ENCODE assay signal across 12 cellular contexts in genomic region chr2:38097611-38098350, GRCh38. TPM values are rescaled to one million over a fixed set of nuclear protein-coding genes. Genes with fewer than 3 reads are reported as not detected.
A peak's percentile ranks its signal among the peaks of the same experiment; 100 is the strongest.
DNase-seq lines count a peak whose midpoint lies in the region; ATAC-seq and TF ChIP-seq lines count a peak whose summit lies in the region.
"Had no signal": no experiment of that assay in that cellular context is flagged by ENCODE, and none has a peak within 500 bp of the region (broad histone marks: within the 10 kb centered on the region; RNA-seq: fewer than 3 reads in every experiment).

No MANE protein-coding gene starts in this region.

- H3K4me1 Mint-ChIP-seq in chondrocyte (ENCODE audit: low read depth) = peaks cover 67% of the 10 kb centered on the region

- intact Hi-C loops in heart left ventricle (cut with DNase I) = loop anchor here in 1 of 10 donors (2.0 kb wide), 1 partner anchor 21 kb away; the partner anchor contains the start of gene CYP1B1
- intact Hi-C loops in Right ventricle myocardium inferior (cut with DNase I) = no loop called here

- H3K4me3 ChIP-seq in heart left ventricle (peak overlapping the region in 7 of 12 donors; percentile 17 to 48 (median 37)), muscle layer of duodenum (ENCODE audit: low read depth in 1 of 2, low read length in 2 of 2) (no peak overlapping the region), upper lobe of left lung (peak overlapping the region in 2 of 4 donors; percentile 17 to 35)

- peak overlapping the region; percentile 69 for H3K4me3 Mint-ChIP-seq in chondrocyte (ENCODE audit: unreplicated experiment)

- peaks cover 0 to 10% (median 0%) of the 10 kb centered on the region in 9 donors for H3K27me3 ChIP-seq in heart left ventricle
- H3K27me3 ChIP-seq in muscle layer of duodenum (ENCODE audit: low read depth, low read length) = no peaks in the 10 kb centered on the region
- H3K27me3 ChIP-seq in upper lobe of left lung = no peaks in the 10 kb centered on the region

- 33 to 49% (median 43%) methylated on average over 5 of the region's 5 CpGs for WGBS in heart left ventricle, 4 donors
- WGBS in upper lobe of left lung, 2 donors = 55 to 62% methylated on average over 5 of the region's 5 CpGs

- H3K27ac ChIP-seq in heart left ventricle (peak overlapping the region; percentile 40 to 91 (median 76)), muscle layer of duodenum (ENCODE audit: low read length) (peak overlapping the region; percentile 67), upper lobe of left lung (peak overlapping the region in 3 of 4 donors; percentile 58 to 73 (median 69))

- H3K9me3 ChIP-seq in heart left ventricle (peaks cover 0 to 4% (median 0%) of the 10 kb centered on the region in 12 donors), muscle layer of duodenum (ENCODE audit: control insufficient read depth in 1 of 2, low read length in 2 of 2) (no peaks in the 10 kb centered on the region), upper lobe of left lung (no peaks in the 10 kb centered on the region)

- TF ChIP-seq EP300 in upper lobe of left lung (IDR thresholded peaks at IDR 0.05) = no peak

- peak overlapping the region; percentile 97 for H3K27ac Mint-ChIP-seq in chondrocyte (ENCODE audit: unreplicated experiment)
- H3K27ac Mint-ChIP-seq: stimulated activated naive CD8-positive, alpha-beta T cell treated with anti-CD3 and anti-CD28 coated beads, Interleukin-15, Interleukin-2, amounts not matched to agents 100 ng/mL and 50 ng/mL, for 24 hours had no signal

- no peaks in the 10 kb centered on the region for H3K36me3 Mint-ChIP-seq in chondrocyte (ENCODE audit: low read depth)

- H3K4me1 ChIP-seq in heart left ventricle = peaks cover 0 to 70% (median 53%) of the 10 kb centered on the region in 12 donors
- H3K4me1 ChIP-seq in muscle layer of duodenum (ENCODE audit: control insufficient read depth in 1 of 2, insufficient read depth in 2 of 2, low read length in 2 of 2) = peaks cover 18% of the 10 kb centered on the region in 2 donors
- peaks cover 15 to 42% (median 28%) of the 10 kb centered on the region in 4 donors for H3K4me1 ChIP-seq in upper lobe of left lung

- ATAC-seq in heart left ventricle (no peak), Right ventricle myocardium inferior (no peak), upper lobe of left lung (ENCODE audit: low FRiP score in 2 of 2) (no peak), HG02885 (IDR thresholded peaks at IDR 0.05; ENCODE audit: poor library complexity, unreplicated experiment) (no peak), HG03039 (IDR thresholded peaks at IDR 0.05; ENCODE audit: unreplicated experiment) (no peak)

- H3K27me3 Mint-ChIP-seq in chondrocyte (ENCODE audit: low read depth) = no peaks in the 10 kb centered on the region

- TF ChIP-seq CTCF in heart left ventricle (IDR thresholded peaks at IDR 0.05) = no peak
- no peak for TF ChIP-seq CTCF in chondrocyte (IDR thresholded peaks at IDR 0.05)
- no peak for TF ChIP-seq CTCF in upper lobe of left lung (IDR thresholded peaks at IDR 0.05)

- TF ChIP-seq POLR2A in heart left ventricle (IDR thresholded peaks at IDR 0.05) (no peak), upper lobe of left lung (IDR thresholded peaks at IDR 0.05) (no peak)

- no peaks in the 10 kb centered on the region for H3K36me3 ChIP-seq in heart left ventricle
- H3K36me3 ChIP-seq in muscle layer of duodenum (ENCODE audit: control insufficient read depth in 1 of 2, insufficient read depth in 2 of 2, low read length in 2 of 2) = peaks cover 0 to 4% of the 10 kb centered on the region in 2 donors
- H3K36me3 ChIP-seq in upper lobe of left lung = no peaks in the 10 kb centered on the region

- peaks cover 4% of the 10 kb centered on the region for H3K9me3 Mint-ChIP-seq in chondrocyte (ENCODE audit: low read depth)
- H3K9me3 Mint-ChIP-seq: stimulated activated naive CD8-positive, alpha-beta T cell treated with anti-CD3 and anti-CD28 coated beads, Interleukin-15, Interleukin-2, amounts not matched to agents 100 ng/mL and 50 ng/mL, for 24 hours had no signal

- DNase-seq in heart left ventricle = no peak
- DNase-seq in Right ventricle myocardium inferior (ENCODE audit: missing footprints) = no peak
- DNase-seq in chondrocyte (ENCODE audit: low spot score) = no peak
- DNase-seq in upper lobe of left lung = no peak
- no peak for DNase-seq in amniotic stem cell (lab: John Stamatoyannopoulos, UW)
- DNase-seq: activated CD4-positive, alpha-beta T cell treated with anti-CD3 and anti-CD28 coated beads for 1 hour; activated naive CD4-positive, alpha-beta T cell; NCI-H1694 treated with DMSO at 0.1 percent for 48 hours had no signal

RNA-seq across cellular contexts. Expression of gene CYP1B1, which starts 21.8 kb away (rescaled TPM):
- total RNA-seq in heart left ventricle (10 to 100 TPM; 11.2 to 68.8 (median 24.5) TPM), Right ventricle myocardium inferior (19.6 TPM), chondrocyte (60.6 to 135 TPM (median 133 TPM) in 3 replicates), upper lobe of left lung (10 to 100 TPM; 12.2 to 86.9 (median 26.1) TPM)
- 1 to 10 TPM; 3.9 to 8.9 TPM for polyA plus RNA-seq in heart left ventricle

Comparison
In these comparisons a context has a peak if more than half of its experiments do, and no peak if none do; other contexts are left out.
1. H3K4me3 ChIP-seq: peak in heart left ventricle (7 of 12); none in muscle layer of duodenum (0 of 2).
2. Peak in every context shown above with its lines, with median percentiles within 50 percentile points of each other: H3K27ac ChIP-seq.